Comparison of ENCODE assay signal across 28 cellular contexts in the genomic region with DNA sequence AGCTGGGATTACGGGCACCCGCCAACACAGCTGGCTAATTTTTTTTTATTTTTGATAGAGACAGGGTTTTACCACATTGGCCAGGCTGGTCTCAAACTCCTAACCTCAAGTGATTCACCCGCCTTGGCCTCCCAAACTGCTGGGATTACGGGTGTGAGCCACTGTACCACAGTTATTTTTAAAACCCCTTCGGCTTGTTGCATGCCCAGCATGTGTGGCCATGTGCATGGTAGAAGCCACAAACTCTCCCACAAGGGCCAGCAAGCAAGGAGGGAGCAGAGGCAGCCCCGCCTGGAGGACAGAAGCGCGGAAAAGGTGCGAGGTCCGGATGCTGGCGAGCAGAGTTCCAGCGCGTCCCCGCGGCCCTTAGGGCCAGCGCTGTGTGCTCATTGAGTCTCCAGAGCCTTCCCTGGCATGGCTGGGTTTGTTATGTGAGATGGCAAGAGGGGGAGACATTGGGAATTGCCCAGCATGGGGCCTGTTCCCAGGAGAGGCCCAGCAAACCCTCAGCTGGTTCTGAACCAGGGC.
"Had no signal": no experiment of that assay in that cellular context is flagged by ENCODE, and none has a peak within 500 bp of the region (broad histone marks: within the 10 kb centered on the region; RNA-seq: fewer than 3 reads in every experiment).

No MANE protein-coding gene starts in this region.

- DNase-seq: activated CD4-positive, alpha-beta memory T cell treated with anti-CD3 and anti-CD28 coated beads, Interleukin-2, amount 10 ng/mL, durations not matched to agents 7 days and 5 days; activated CD4-positive, alpha-beta T cell treated with anti-CD3 and anti-CD28 coated beads for 1 hour; activated CD4-positive, alpha-beta T cell treated with anti-CD3 and anti-CD28 coated beads, Interleukin-2, amount 10 ng/mL, durations not matched to agents 7 days and 5 days; activated CD8-positive, alpha-beta memory T cell treated with anti-CD3 and anti-CD28 coated beads, Interleukin-2, amount 50 U/mL, for 48 hours; activated gamma-delta T cell; activated naive CD4-positive, alpha-beta T cell treated with anti-CD3 and anti-CD28 coated beads, Interleukin-2, amount 10 ng/mL, durations not matched to agents 7 days and 5 days; activated naive CD8-positive, alpha-beta T cell treated with anti-CD3 and anti-CD28 coated beads, Interleukin-2, amount 10 ng/mL, durations not matched to agents 7 days and 5 days; activated T-cell treated with anti-CD3 and anti-CD28 coated beads, Interleukin-2, amount 50 U/mL, for 24 hours; amniotic stem cell; brain microvascular endothelial cell; central memory CD4-positive, alpha-beta T cell; endodermal cell; kidney glomerular epithelial cell; midbrain; naive thymus-derived CD8-positive, alpha-beta T cell; small intestine; stimulated activated CD4-positive, alpha-beta T cell treated with anti-CD3 and anti-CD28 coated beads, Interleukin-4, amount 100 ng/mL, for 24 hours; stomach; SW 1271; T-helper 9 cell; thyroid gland; upper lobe of right lung had no signal

- H3K4me3 ChIP-seq: right lobe of liver, stomach, thyroid gland, upper lobe of right lung had no signal

- ATAC-seq: esophagus mucosa; naive thymus-derived CD8-positive, alpha-beta T cell; stimulated activated effector memory CD8-positive, alpha-beta T cell treated with anti-CD3 and anti-CD28 coated beads, Interleukin-12 subunit alpha, Interleukin-12 subunit beta, amount 100 ng/mL, for 72 hours; upper lobe of right lung; WTC11 had no signal

- H3K9ac ChIP-seq: parathyroid adenoma had no signal

- H3K27ac ChIP-seq: brain microvascular endothelial cell, parathyroid adenoma, right lobe of liver, stomach, thyroid gland, upper lobe of right lung had no signal

- FAIRE-seq: astrocyte, small intestine had no signal

- H2AFZ ChIP-seq: parathyroid adenoma had no signal

- H3K4me1 ChIP-seq: parathyroid adenoma, upper lobe of right lung had no signal

- H3K27me3 ChIP-seq: brain microvascular endothelial cell, right lobe of liver, stomach, thyroid gland, upper lobe of right lung had no signal

- H3K9me3 ChIP-seq: right lobe of liver, stomach, thyroid gland, upper lobe of right lung had no signal
